Comparison of ENCODE assay signal across 8 cellular contexts in the genomic region with DNA sequence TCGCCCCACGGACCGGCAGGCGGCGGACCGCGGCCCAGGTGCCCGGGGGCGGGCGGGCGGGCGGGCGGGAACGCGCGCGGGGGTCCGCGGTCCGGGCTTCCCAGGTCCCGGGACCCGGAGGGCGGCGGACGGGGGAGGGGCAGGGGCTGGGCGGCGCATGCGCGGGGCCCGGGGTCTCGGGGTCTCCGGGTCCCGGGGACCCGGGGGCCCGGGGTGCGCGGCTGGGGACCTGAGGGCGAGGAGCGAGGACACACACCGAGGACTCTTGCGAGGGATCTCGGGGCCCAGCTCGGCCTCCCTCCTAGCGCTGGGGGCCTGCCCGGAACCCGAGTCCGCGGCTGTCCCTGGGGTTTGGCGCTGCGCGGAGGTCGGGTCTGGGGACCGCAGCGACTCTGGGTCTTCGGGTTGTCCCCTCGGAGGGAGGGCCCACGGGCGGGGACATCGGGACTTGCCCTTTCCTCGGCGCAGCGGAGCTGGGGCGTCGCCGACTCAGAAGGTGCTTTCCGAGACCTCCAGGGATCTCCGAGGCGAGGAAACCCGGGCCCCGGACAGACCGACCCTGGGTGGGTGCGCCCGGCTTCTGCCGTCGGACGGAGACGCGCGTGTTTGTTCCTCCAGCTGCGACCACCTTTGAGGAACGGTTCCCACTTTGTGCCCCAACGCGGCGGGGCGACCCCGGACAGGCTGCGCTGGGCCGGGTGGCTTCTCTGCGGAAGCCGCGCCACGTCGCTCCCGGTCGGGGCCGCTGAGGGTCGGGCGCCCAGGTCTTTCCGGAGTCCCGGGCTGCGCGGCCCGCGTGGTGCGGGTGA. TPM values are rescaled to one million over a fixed set of nuclear protein-coding genes. Genes with fewer than 3 reads are reported as not detected.
A peak's percentile ranks its signal among the peaks of the same experiment; 100 is the strongest.
DNase-seq lines count a peak whose midpoint lies in the region; ATAC-seq, FAIRE-seq and TF ChIP-seq lines count a peak whose summit lies in the region.

No MANE protein-coding gene starts in this region.

- H3K9me3 Mint-ChIP-seq in activated CD4-positive, alpha-beta memory T cell treated with anti-CD3 and anti-CD28 coated beads, Interleukin-2, amount 10 ng/mL, durations not matched to agents 7 days and 5 days, result no peaks in the 10 kb centered on the region

- peak overlapping the region; percentile 91 for H2AK9ac ChIP-seq in IMR-90 (replicated peaks; ENCODE audit: low read depth, low read length, poor library complexity)

- H3K23ac ChIP-seq in IMR-90 (ENCODE audit: low read depth, low read length) (peak overlapping the region; percentile 72), H1 (ENCODE audit: insufficient read length) (no peak overlapping the region)

- H3K27ac ChIP-seq in IMR-90 (ENCODE audit: insufficient read depth, low read length) (peak overlapping the region; percentile 42; the same call in 1 of the 2 replicates), H1 (ENCODE audit: low read depth, low read length) (no peak overlapping the region), muscle layer of colon (ENCODE audit: low read depth, low read length) (peak overlapping the region; percentile 63)

- no peak overlapping the region for H2BK15ac ChIP-seq in IMR-90 (ENCODE audit: low read depth, low read length)
- H2BK15ac ChIP-seq in H1 (ENCODE audit: low read length), result no peak overlapping the region

- ATAC-seq in GM21390 (IDR thresholded peaks at IDR 0.05; ENCODE audit: unreplicated experiment), result peak; percentile 27
- ATAC-seq in IMR-90 (ENCODE audit: low read depth), result peak; percentile 28

- peak overlapping the region; percentile 73 for H3K4me3 Mint-ChIP-seq in activated CD4-positive, alpha-beta memory T cell treated with anti-CD3 and anti-CD28 coated beads, Interleukin-2, amount 10 ng/mL, durations not matched to agents 7 days and 5 days

- H3K36me3 Mint-ChIP-seq in activated CD4-positive, alpha-beta memory T cell treated with anti-CD3 and anti-CD28 coated beads, Interleukin-2, amount 10 ng/mL, durations not matched to agents 7 days and 5 days (ENCODE audit: low read depth), result peaks cover 12% of the 10 kb centered on the region

- TF ChIP-seq POLR2A in IMR-90 (IDR thresholded peaks at IDR 0.05; ENCODE audit: low read depth, low read length), result no peak
- TF ChIP-seq POLR2A in H1 (IDR thresholded peaks at IDR 0.05; ENCODE audit: control extremely low read depth in 1 of 2, low read depth in 2 of 2, low read length in 2 of 2), result no peak

- TF ChIP-seq CTCF in IMR-90 (conservative IDR thresholded peaks at IDR 0.05; ENCODE audit: low read depth, low read length), result no peak
- no peak for TF ChIP-seq CTCF in H1 (IDR thresholded peaks at IDR 0.05; ENCODE audit: control extremely low read depth in 1 of 3, insufficient read depth in 1 of 3, low read depth in 1 of 3, low read length in 3 of 3)

- peaks cover 3% of the 10 kb centered on the region for H3K4me1 ChIP-seq in IMR-90 (ENCODE audit: control insufficient read depth, insufficient read depth, low read length)
- peaks cover 0 to 8% (median 2%) of the 10 kb centered on the region in 4 experiments; a peak in 2 of 7 replicates for H3K4me1 ChIP-seq in H1 (replicated peaks in 1 of 4; ENCODE audit: control insufficient read depth in 3 of 4, insufficient read depth in 4 of 4, low read length in 3 of 4)
- peaks cover 14% of the 10 kb centered on the region for H3K4me1 ChIP-seq in muscle layer of colon (ENCODE audit: insufficient read depth, low read length)

- in situ Hi-C loops in IMR-90 (cut with MboI; ENCODE audit: low sequenced_read_pairs), result no loop called here

- H3K4me3 ChIP-seq in IMR-90 (ENCODE audit: insufficient read depth, low read depth, low read length), result peak overlapping the region; percentile 85
- H3K4me3 ChIP-seq in H1 (ENCODE audit: extremely low read depth in 1 of 4, insufficient read depth in 2 of 4, low read depth in 3 of 4, low read length in 4 of 4), result peak overlapping the region; percentile 65 to 92 (median 78)
- peak overlapping the region; percentile 71 to 93 for H3K4me3 ChIP-seq in muscle layer of colon (ENCODE audit: low read depth in 1 of 2, low read length in 2 of 2)

- H3K56ac ChIP-seq in IMR-90 (ENCODE audit: extremely low read depth, insufficient read depth, low read length) (no peak overlapping the region), H1 (replicated peaks; ENCODE audit: insufficient read length, low read depth, low read length) (no peak overlapping the region)

- peak overlapping the region; percentile 16 for H3K27ac Mint-ChIP-seq in activated CD4-positive, alpha-beta memory T cell treated with anti-CD3 and anti-CD28 coated beads, Interleukin-2, amount 10 ng/mL, durations not matched to agents 7 days and 5 days

- dilution Hi-C loops in IMR-90 (cut with HindIII; ENCODE audit: low sequenced_read_pairs, unreplicated experiment), result no loop called here

- H3K9ac ChIP-seq in IMR-90 (ENCODE audit: low read depth, low read length) (peak overlapping the region; percentile 87), H1 (replicated peaks in 1 of 4; ENCODE audit: extremely low read depth in 1 of 4, low read depth in 3 of 4, low read length in 3 of 4) (peak overlapping the region in 1 of 4 experiments; percentile 48; a peak in 3 of 7 replicates), muscle layer of colon (ENCODE audit: low read length) (no peak overlapping the region)

- peaks cover 15% of the 10 kb centered on the region; the same call in 1 of the 2 replicates for H3K23me2 ChIP-seq in H1 (ENCODE audit: low read depth, low read length)

- TF ChIP-seq EP300 in H1 (IDR thresholded peaks at IDR 0.05; ENCODE audit: borderline replicate concordance in 1 of 2, low read depth in 2 of 2, low read length in 2 of 2), result no peak

- TF ChIP-seq RAD21 in IMR-90 (IDR thresholded peaks at IDR 0.05; ENCODE audit: low read length), result no peak
- no peak for TF ChIP-seq RAD21 in H1 (IDR thresholded peaks at IDR 0.05 in 1 of 2, conservative IDR thresholded peaks at IDR 0.05 in 1 of 2; ENCODE audit: low read depth in 2 of 2, low read length in 2 of 2)

- no peak overlapping the region for H2BK5ac ChIP-seq in IMR-90 (ENCODE audit: low read depth, low read length, poor library complexity, severe bottlenecking)
- H2BK5ac ChIP-seq in H1 (ENCODE audit: low read depth, low read length), result no peak overlapping the region

- CTCF ChIA-PET in IMR-90 (lab: Yijun Ruan, JAX), result interaction anchor here (1.1 kb wide), 1 partner anchor 144 kb away, joined by 4 read pairs; no protein-coding TSS in a partner anchor
- CTCF ChIA-PET in activated CD4-positive, alpha-beta memory T cell treated with anti-CD3 and anti-CD28 coated beads, Interleukin-2, amount 10 ng/mL, durations not matched to agents 7 days and 5 days (lab: Charles Lee), result interaction anchor here (1.5 to 2.1 kb wide), 2 partner anchors 145 to 162 kb away, joined by 4 to 8 read pairs; no protein-coding TSS in a partner anchor
- CTCF ChIA-PET in H1 (lab: Charles Lee; ENCODE audit: partially characterized antibody), result interaction anchor here (1.5 kb wide), 1 partner anchor 95 kb away, joined by 3 read pairs; no protein-coding TSS in a partner anchor

- H3K9me1 ChIP-seq in IMR-90 (ENCODE audit: insufficient read depth, low read length), result 0 out of 2 replicates have a peak, but pooled peaks cover 5% of the 10 kb centered on the region

- H4K91ac ChIP-seq in IMR-90 (ENCODE audit: insufficient read depth, low read depth, low read length), result 0 out of 2 replicates have a peak overlapping the region, but pooled peaks have one; percentile 12
- no peak overlapping the region for H4K91ac ChIP-seq in H1 (replicated peaks; ENCODE audit: insufficient read length, low read length)

- no peak for FAIRE-seq in H1 (lab: Jason Lieb, UNC)

- BruUV-seq in IMR-90 (replicated peaks; lab: Mats Ljungman, UMichigan), result no TSS peak

- peaks cover 13 to 26% of the 10 kb centered on the region in 2 experiments for H3K79me1 ChIP-seq in IMR-90 (ENCODE audit: low read depth in 1 of 2, low read length in 2 of 2)
- H3K79me1 ChIP-seq in H1 (ENCODE audit: low read depth, low read length), result no peaks in the 10 kb centered on the region

- H3K27me3 Mint-ChIP-seq in activated CD4-positive, alpha-beta memory T cell treated with anti-CD3 and anti-CD28 coated beads, Interleukin-2, amount 10 ng/mL, durations not matched to agents 7 days and 5 days, result peaks cover 38% of the 10 kb centered on the region

- no peaks in the 10 kb centered on the region for H3K79me2 ChIP-seq in H1 (ENCODE audit: control insufficient read depth in 1 of 2, insufficient read depth in 2 of 2, low read length in 2 of 2)

- WGBS in IMR-90 (ENCODE audit: extremely low coverage in 2 of 2, insufficient read length in 1 of 2), 2 experiments, result 0% methylated on average over 32 of the region's 105 CpGs; no CpG with 5 or more reads in 1 of the 2 experiments
- 3% methylated on average over 49 of the region's 105 CpGs; no CpG with 5 or more reads in 1 of the 2 experiments for WGBS in H1 (ENCODE audit: extremely low coverage in 1 of 2, insufficient coverage in 1 of 2, insufficient read length in 1 of 2, insufficient replicate concordance in 2 of 2, low coverage in 1 of 2, low lambda C conversion rate in 2 of 2, missing lambda C conversion rate in 1 of 2), 2 experiments

- H2BK12ac ChIP-seq in H1 (ENCODE audit: low read depth, low read length), result no peak overlapping the region

- H3K14ac ChIP-seq in IMR-90 (replicated peaks; ENCODE audit: low read depth, low read length), result peak overlapping the region; percentile 81
- H3K14ac ChIP-seq in H1 (ENCODE audit: insufficient read length), result no peak overlapping the region

- no peaks in the 10 kb centered on the region for H3K9me3 ChIP-seq in IMR-90 (ENCODE audit: control insufficient read depth, insufficient read depth, low read length)
- no peaks in the 10 kb centered on the region for H3K9me3 ChIP-seq in H1 (ENCODE audit: insufficient read depth in 2 of 2, low read depth in 1 of 2, low read length in 1 of 2)
- no peaks in the 10 kb centered on the region for H3K9me3 ChIP-seq in muscle layer of colon (ENCODE audit: low read length)

- intact Hi-C loops in IMR-90 (cut with micrococcal nuclease), result loop anchor here (2.0 kb wide), 2 partner anchors 78 to 116 kb away; no protein-coding TSS in a partner anchor

- H2BK120ac ChIP-seq in IMR-90 (ENCODE audit: low read depth, low read length) (no peak overlapping the region), H1 (replicated peaks; ENCODE audit: low read depth, low read length) (no peak overlapping the region)

- H3K4me2 ChIP-seq in IMR-90 (ENCODE audit: low read depth, low read length) (peak overlapping the region; percentile 93), H1 (ENCODE audit: insufficient read depth in 1 of 2, low read depth in 2 of 2, low read length in 2 of 2) (peak overlapping the region; percentile 90 to 97)

- H4K5ac ChIP-seq in IMR-90 (ENCODE audit: low read depth, low read length) (no peak overlapping the region), H1 (ENCODE audit: insufficient read length, low read depth, low read length) (peak overlapping the region; percentile 31)

- DNase-seq in CD1c-positive myeloid dendritic cell (ENCODE audit: extremely low spot score), result peak; percentile 51
- DNase-seq in IMR-90, result no peak
- DNase-seq in activated CD4-positive, alpha-beta memory T cell treated with anti-CD3 and anti-CD28 coated beads, Interleukin-2, amount 10 ng/mL, durations not matched to agents 7 days and 5 days, result peak; percentile 56
- peak in 1 of 2 experiments; percentile 71 for DNase-seq in H1 (ENCODE audit: low read depth in 1 of 2, low spot score in 2 of 2)
- peak; percentile 25 to 55 (median 40) for DNase-seq in stimulated activated naive CD4-positive, alpha-beta T cell (lab: John Stamatoyannopoulos, UW)
- no peak for DNase-seq in NCI-H524 treated with DMSO at 0.1 percent for 48 hours (lab: John Stamatoyannopoulos, UW)

- peak overlapping the region; percentile 67 for H3K4ac ChIP-seq in IMR-90 (ENCODE audit: low read depth, low read length)
- no peak overlapping the region for H3K4ac ChIP-seq in H1 (replicated peaks; ENCODE audit: insufficient read length, low read depth, low read length)

- H2BK20ac ChIP-seq in IMR-90 (ENCODE audit: low read depth, low read length), result no peak overlapping the region
- no peak overlapping the region for H2BK20ac ChIP-seq in H1 (ENCODE audit: low read length)

- H2AFZ ChIP-seq in IMR-90 (replicated peaks; ENCODE audit: low read length, poor library complexity) (peak overlapping the region; percentile 91), H1 (ENCODE audit: low read length) (peak overlapping the region; percentile 16; the same call in 1 of the 2 replicates)

- H4K8ac ChIP-seq in IMR-90 (ENCODE audit: low read depth in 2 of 2, low read length in 2 of 2) (peak overlapping the region; percentile 75 to 78; a peak in 2 of 4 replicates), H1 (ENCODE audit: extremely low read depth, insufficient read depth, low read length) (no peak overlapping the region)

- peaks cover 14% of the 10 kb centered on the region for H4K20me1 ChIP-seq in IMR-90 (ENCODE audit: insufficient read depth, low read length)
- H4K20me1 ChIP-seq in H1 (replicated peaks in 1 of 2; ENCODE audit: control insufficient read depth in 1 of 2, insufficient read depth in 2 of 2, low read length in 2 of 2), result peaks cover 0 to 4% of the 10 kb centered on the region in 2 experiments

- H3K4me1 Mint-ChIP-seq in activated CD4-positive, alpha-beta memory T cell treated with anti-CD3 and anti-CD28 coated beads, Interleukin-2, amount 10 ng/mL, durations not matched to agents 7 days and 5 days, result peaks cover 18% of the 10 kb centered on the region

- H3K18ac ChIP-seq in IMR-90 (ENCODE audit: low read depth, low read length) (peak overlapping the region; percentile 45; the same call in 1 of the 2 replicates), H1 (ENCODE audit: extremely low read depth, low read length) (no peak overlapping the region; the same call in 1 of the 2 replicates)

- peak overlapping the region; percentile 51; the same call in 1 of the 2 replicates for H2AK5ac ChIP-seq in IMR-90 (ENCODE audit: low read depth, low read length)
- H2AK5ac ChIP-seq in H1 (ENCODE audit: low read depth, low read length), result no peak overlapping the region

- POLR2A ChIA-PET in IMR-90 (lab: Charles Lee; ENCODE audit: unreplicated experiment), result no interaction called here
- POLR2A ChIA-PET in activated CD4-positive, alpha-beta memory T cell treated with anti-CD3 and anti-CD28 coated beads, Interleukin-2, amount 10 ng/mL, durations not matched to agents 7 days and 5 days (lab: Charles Lee), result interaction anchor here (0.6 to 2.7 kb wide), 11 partner anchors 10 to 185 kb away, joined by 3 to 12 read pairs (median 3); partner anchors contain the start of genes CDPF1, GTSE1 and TRMU
- POLR2A ChIA-PET in H1 (lab: Charles Lee; ENCODE audit: partially characterized antibody), result interaction anchor here (0.9 kb wide), 1 partner anchor 99 kb away, joined by 3 read pairs; the partner anchor contains the start of gene CDPF1

- peaks cover 8% of the 10 kb centered on the region; the same call in 1 of the 2 replicates for H3K36me3 ChIP-seq in IMR-90 (ENCODE audit: control insufficient read depth, insufficient read depth, low read length)
- no peaks in the 10 kb centered on the region for H3K36me3 ChIP-seq in H1 (ENCODE audit: control insufficient read depth in 2 of 4, insufficient read depth in 4 of 4, low read length in 3 of 4)
- H3K36me3 ChIP-seq in muscle layer of colon (ENCODE audit: insufficient read depth, low read length), result peaks cover 4% of the 10 kb centered on the region

- H3K27me3 ChIP-seq in IMR-90 (ENCODE audit: control insufficient read depth, insufficient read depth, low read length), result peaks cover 44% of the 10 kb centered on the region
- H3K27me3 ChIP-seq in H1 (replicated peaks in 1 of 4; ENCODE audit: control insufficient read depth in 3 of 4, extremely low read depth in 1 of 4, insufficient read depth in 3 of 4, low read length in 3 of 4), result peaks cover 6 to 42% (median 35%) of the 10 kb centered on the region in 4 experiments
- no peaks in the 10 kb centered on the region for H3K27me3 ChIP-seq in muscle layer of colon (ENCODE audit: control insufficient read depth in 1 of 2, insufficient read depth in 2 of 2, low read length in 2 of 2)

RNA-seq across cellular contexts. Expression of gene PPARA, which starts 0.5 kb away (rescaled TPM):
- total RNA-seq in IMR-90 (2012; rRNA removed), result 6.1 and 7.0 TPM in 2 replicates
- 3.1 and 3.3 TPM in 2 replicates for polyA plus RNA-seq in IMR-90 (2012; rRNA removed)
- 3.2 and 3.3 TPM in 2 replicates for polyA plus RNA-seq in IMR-90 (2012; cell fraction: cytosol; rRNA removed)
- 3.0 and 5.9 TPM in 2 replicates for polyA plus RNA-seq in IMR-90 (2012; cell fraction: nucleus; rRNA removed; ENCODE audit: low replicate concordance)
- total RNA-seq in activated CD4-positive, alpha-beta memory T cell treated with anti-CD3 and anti-CD28 coated beads, Interleukin-2, amount 10 ng/mL, durations not matched to agents 7 days and 5 days, result 10 to 100 TPM; 12.9 to 13.4 TPM
- total RNA-seq in H1 (2021; fragmentation: NEBNext Ultra II Directional; extraction: Animal tissue kit (Norgen Biotek cat#: 25700)), result 8.2 and 10.0 TPM in 2 replicates
- polyA plus RNA-seq in H1 (2011; rRNA removed), result 3.1 and 3.3 TPM in 2 replicates
- polyA plus RNA-seq in H1 (2011; cell fraction: cytosol; rRNA removed), result 3.6 TPM
- polyA plus RNA-seq in H1 (2011; cell fraction: nucleus; rRNA removed), result 9.9 TPM
- polyA plus RNA-seq in H1 (2012, experiment 1 of 2), result 3.8 to 4.8 TPM (median 4.5 TPM) in 4 replicates
- 3.1 TPM for polyA plus RNA-seq in H1 (2012, experiment 2 of 2)
- 3.9 TPM for polyA plus RNA-seq in H1 (2013, experiment 1 of 2)
- 3.4 TPM for polyA plus RNA-seq in H1 (2013, experiment 2 of 2)
- 6.5 and 7.4 TPM in 2 replicates for polyA minus RNA-seq in H1 (2011; rRNA and poly(A)+ RNA removed)
- polyA minus RNA-seq in H1 (2011; cell fraction: cytosol; rRNA and poly(A)+ RNA removed), result 3.2 TPM
- 14.7 TPM for polyA minus RNA-seq in H1 (2011; cell fraction: nucleus; rRNA and poly(A)+ RNA removed)

Comparison
In these comparisons a context has a peak if more than half of its experiments do, and no peak if none do; other contexts are left out.
1. DNase-seq: peak in CD1c-positive myeloid dendritic cell (single experiment), activated CD4-positive, alpha-beta memory T cell treated with anti-CD3 and anti-CD28 coated beads, Interleukin-2, amount 10 ng/mL, durations not matched to agents 7 days and 5 days (single experiment) and stimulated activated naive CD4-positive, alpha-beta T cell (6 of 6); none in IMR-90 (single experiment) and NCI-H524 treated with DMSO at 0.1 percent for 48 hours (single experiment).
2. Peak in every context shown above with its lines, with median percentiles within 50 percentile points of each other: H3K4me3 ChIP-seq.